9 cellular contexts compared by ENCODE assay signal in genomic region chr3:184748219-184749135, GRCh38. TPM values are rescaled to one million over a fixed set of nuclear protein-coding genes. Genes with fewer than 3 reads are reported as not detected.
A peak's percentile ranks its signal among the peaks of the same experiment; 100 is the strongest.
DNase-seq lines count a peak whose midpoint lies in the region; ATAC-seq and TF ChIP-seq lines count a peak whose summit lies in the region.
"Had no signal": no experiment of that assay in that cellular context is flagged by ENCODE, and none has a peak within 500 bp of the region (broad histone marks: within the 10 kb centered on the region; RNA-seq: fewer than 3 reads in every experiment).

No MANE protein-coding gene starts in this region.

- POLR2A ChIA-PET in PC-3 (lab: Charles Lee; ENCODE audit: unreplicated experiment), result interaction anchor here (1.0 kb wide), 1 partner anchor 187 kb away, joined by 5 read pairs; no protein-coding TSS in a partner anchor
- POLR2A ChIA-PET in CD8-positive, alpha-beta T cell (lab: Charles Lee), result no interaction called here

- WGBS in heart left ventricle, 4 donors, result 76 to 79% (median 78%) methylated on average over 8 of the region's 8 CpGs

- H3K27me3 ChIP-seq in PC-3 (ENCODE audit: low read length) (0 out of 2 replicates have a peak, but pooled peaks cover 4% of the 10 kb centered on the region), heart left ventricle (peaks cover 0 to 16% (median 0%) of the 10 kb centered on the region in 9 donors), vagina (no peaks in the 10 kb centered on the region)
- no peaks in the 10 kb centered on the region for H3K27me3 ChIP-seq in CD8-positive, alpha-beta T cell (ENCODE audit: insufficient read depth, low read length)
- H3K27me3 ChIP-seq: BLaER1 treated with 17β-estradiol and CSF1 and Interleukin-3, amounts not matched to agents 10 nM and 100 nM had no signal

- H2AFZ ChIP-seq in PC-3 (ENCODE audit: low read length), result peak overlapping the region; percentile 57

- no peaks in the 10 kb centered on the region for H3K9me3 ChIP-seq in PC-3 (ENCODE audit: low read length)
- H3K9me3 ChIP-seq in heart left ventricle, result no peaks in the 10 kb centered on the region
- no peaks in the 10 kb centered on the region for H3K9me3 ChIP-seq in vagina
- H3K9me3 ChIP-seq in CD8-positive, alpha-beta T cell (ENCODE audit: low read length), result no peaks in the 10 kb centered on the region
- H3K9me3 ChIP-seq: BLaER1 treated with 17β-estradiol and CSF1 and Interleukin-3, amounts not matched to agents 10 nM and 100 nM had no signal

- H3F3A ChIP-seq in PC-3 (ENCODE audit: low read length, unreplicated experiment), result no peaks in the 10 kb centered on the region

- no peaks in the 10 kb centered on the region for H3K79me2 ChIP-seq in PC-3 (ENCODE audit: low read length)

- DNase-seq in NCI-H1092 treated with DMSO at 0.1 percent for 48 hours (lab: John Stamatoyannopoulos, UW) (peak; percentile 30), NCI-H1092 (lab: John Stamatoyannopoulos, UW) (no peak), PC-3 (peak; percentile 70), heart left ventricle (no peak), vagina (ENCODE audit: extremely low spot score in 2 of 2) (no peak)
- DNase-seq in CD8-positive, alpha-beta T cell, result no peak

- H3K9me3 Mint-ChIP-seq in CD8-positive, alpha-beta T cell, result no peaks in the 10 kb centered on the region

- CTCF ChIA-PET in PC-3 (lab: Charles Lee), result interaction anchor here (0.5 to 0.7 kb wide), 4 partner anchors 35 to 349 kb away, joined by 3 to 4 read pairs (median 4); no protein-coding TSS in a partner anchor
- CTCF ChIA-PET in CD8-positive, alpha-beta T cell (lab: Charles Lee), result no interaction called here

- H3K4me1 ChIP-seq in PC-3 (ENCODE audit: insufficient read depth, low read length), result peaks cover 8% of the 10 kb centered on the region
- H3K4me1 ChIP-seq in heart left ventricle, result peaks cover 0 to 5% (median 0%) of the 10 kb centered on the region in 12 donors
- peaks cover 17% of the 10 kb centered on the region for H3K4me1 ChIP-seq in vagina
- H3K4me1 ChIP-seq in CD8-positive, alpha-beta T cell (ENCODE audit: insufficient read depth, low read length), result no peaks in the 10 kb centered on the region

- no peak overlapping the region for H3K4me3 Mint-ChIP-seq in CD8-positive, alpha-beta T cell

- H3K27ac Mint-ChIP-seq in CD8-positive, alpha-beta T cell, result no peak overlapping the region

- ATAC-seq in HG02642 (IDR thresholded peaks at IDR 0.05; ENCODE audit: poor library complexity, unreplicated experiment) (peak; percentile 64), PC-3 (peak; percentile 99), heart left ventricle (peak; percentile 16 to 70 (median 34)), HG02938 (IDR thresholded peaks at IDR 0.05; ENCODE audit: unreplicated experiment) (no peak)
- ATAC-seq in CD8-positive, alpha-beta T cell, result no peak

- H3K27ac ChIP-seq in PC-3 (ENCODE audit: low read length) (no peak overlapping the region), heart left ventricle (peak overlapping the region in 2 of 12 donors; percentile 7 to 78), vagina (peak overlapping the region; percentile 42)
- no peak overlapping the region for H3K27ac ChIP-seq in CD8-positive, alpha-beta T cell (ENCODE audit: low read depth, low read length)

- H3K36me3 Mint-ChIP-seq in CD8-positive, alpha-beta T cell, result no peaks in the 10 kb centered on the region

- TF ChIP-seq POLR2A in heart left ventricle (IDR thresholded peaks at IDR 0.05) (no peak), vagina (IDR thresholded peaks at IDR 0.05) (no peak)

- no peak overlapping the region for H3K9ac ChIP-seq in PC-3 (ENCODE audit: low read length)

- peaks cover 15% of the 10 kb centered on the region for H3K27me3 Mint-ChIP-seq in CD8-positive, alpha-beta T cell (ENCODE audit: low read depth)

- H3K4me2 ChIP-seq in PC-3 (ENCODE audit: low read length), result peak overlapping the region; percentile 55

- BruUV-seq in PC-3 (replicated peaks; lab: Mats Ljungman, UMichigan), result no TSS peak

- H3K9me2 ChIP-seq in PC-3 (replicated peaks; ENCODE audit: low read length), result no peaks in the 10 kb centered on the region

- no peak overlapping the region for H3K4me3 ChIP-seq in PC-3 (ENCODE audit: low read length)
- no peak overlapping the region for H3K4me3 ChIP-seq in heart left ventricle
- H3K4me3 ChIP-seq in vagina, result no peak overlapping the region
- no peak overlapping the region for H3K4me3 ChIP-seq in CD8-positive, alpha-beta T cell (ENCODE audit: low read depth, low read length)
- H3K4me3 ChIP-seq: BLaER1 treated with 17β-estradiol and CSF1 and Interleukin-3, amounts not matched to agents 10 nM and 100 nM had no signal

- no peaks in the 10 kb centered on the region for H3K36me3 ChIP-seq in PC-3 (ENCODE audit: low read depth, low read length)
- no peaks in the 10 kb centered on the region for H3K36me3 ChIP-seq in heart left ventricle
- no peaks in the 10 kb centered on the region for H3K36me3 ChIP-seq in vagina
- H3K36me3 ChIP-seq in CD8-positive, alpha-beta T cell (ENCODE audit: insufficient read depth, low read length), result no peaks in the 10 kb centered on the region
- H3K36me3 ChIP-seq: BLaER1 treated with 17β-estradiol and CSF1 and Interleukin-3, amounts not matched to agents 10 nM and 100 nM had no signal

- H3K4me1 Mint-ChIP-seq in CD8-positive, alpha-beta T cell (ENCODE audit: low read depth), result peaks cover 3% of the 10 kb centered on the region

- H4K20me1 ChIP-seq in PC-3 (ENCODE audit: low read length), result no peaks in the 10 kb centered on the region
- H4K20me1 ChIP-seq: BLaER1 treated with 17β-estradiol and CSF1 and Interleukin-3, amounts not matched to agents 10 nM and 100 nM had no signal

- intact Hi-C loops in PC-3 (cut with micrococcal nuclease) (loop anchor here (1.0 kb wide), 2 partner anchors 183 to 187 kb away; partner anchors contain the start of gene EPHB3), heart left ventricle (cut with DNase I) (no loop called here), vagina (cut with DNase I) (no loop called here)
- intact Hi-C loops in CD8-positive, alpha-beta T cell (cut with DNase I, micrococcal nuclease), result no loop called here

- TF ChIP-seq CTCF in PC-3 (conservative IDR thresholded peaks at IDR 0.05; ENCODE audit: low read depth, low read length) (peak; percentile 79), heart left ventricle (IDR thresholded peaks at IDR 0.05) (no peak), vagina (IDR thresholded peaks at IDR 0.05) (no peak)
- no peak for TF ChIP-seq CTCF in CD8-positive, alpha-beta T cell (IDR thresholded peaks at IDR 0.05)

RNA-seq across cellular contexts. Expression of gene MAGEF1, which starts 36.6 kb away (rescaled TPM):
- total RNA-seq in PC-3 (2014; rRNA removed) (43.6 and 57.4 TPM in 2 replicates), heart left ventricle (10 to 100 TPM; 27.1 to 36.4 (median 32.6) TPM), vagina (25.5 TPM)
- 10 to 100 TPM; 24.7 to 31.6 TPM for polyA plus RNA-seq in heart left ventricle
- total RNA-seq in CD8-positive, alpha-beta T cell, result 1 to 10 TPM; 3.2 to 3.3 TPM

Comparison
In these comparisons a context has a peak if more than half of its experiments do, and no peak if none do; other contexts are left out.
1. DNase-seq: peak in NCI-H1092 treated with DMSO at 0.1 percent for 48 hours (single experiment) and PC-3 (single experiment); none in NCI-H1092 (single experiment), heart left ventricle (0 of 5), vagina (0 of 2) and CD8-positive, alpha-beta T cell (0 of 7).
2. ATAC-seq: peak in HG02642 (single experiment), PC-3 (single experiment) and heart left ventricle (4 of 4); none in HG02938 (single experiment) and CD8-positive, alpha-beta T cell (single experiment).